ENCODE assay signal across 15 cellular contexts in the genomic region with DNA sequence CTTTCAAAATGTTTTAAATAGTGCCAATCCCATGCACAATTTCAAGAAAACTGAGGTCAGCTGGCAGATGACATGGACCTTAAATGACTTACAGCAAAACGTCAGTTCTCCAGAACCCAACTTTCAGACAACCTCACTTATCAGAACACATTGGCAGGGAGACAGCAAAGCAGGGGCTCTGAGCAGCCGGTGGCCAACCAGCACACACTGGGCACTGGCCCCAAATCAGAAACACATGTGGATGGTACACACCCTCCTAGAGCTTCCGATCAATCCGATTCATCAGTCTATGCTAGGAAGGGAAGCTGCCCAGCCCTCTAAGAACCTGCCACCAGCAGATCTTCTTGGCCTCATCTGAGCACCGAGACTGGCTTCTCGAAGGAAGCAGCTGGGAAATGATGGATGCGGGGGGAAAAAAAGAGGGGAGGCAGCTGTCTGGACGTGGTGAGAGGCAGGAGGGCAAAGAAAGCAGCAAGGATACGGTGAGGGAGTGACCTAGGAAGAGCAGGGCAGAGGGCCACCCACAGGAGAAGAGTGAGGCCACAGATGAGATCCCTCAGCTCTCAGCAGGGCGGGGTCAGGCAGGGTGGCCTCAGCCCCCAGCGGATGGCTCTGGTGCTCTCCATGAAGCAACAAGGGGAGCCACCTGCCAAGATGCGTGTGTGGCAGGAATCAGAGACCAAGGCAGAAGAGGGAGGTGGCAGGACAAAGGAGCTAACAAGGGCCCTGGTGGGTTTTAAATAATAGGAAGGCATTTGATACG. TPM values are rescaled to one million over a fixed set of nuclear protein-coding genes. Genes with fewer than 3 reads are reported as not detected.
DNase-seq lines count a peak whose midpoint lies in the region; ATAC-seq and TF ChIP-seq lines count a peak whose summit lies in the region.
"Had no signal": no experiment of that assay in that cellular context is flagged by ENCODE, and none has a peak within 500 bp of the region (broad histone marks: within the 10 kb centered on the region; RNA-seq: fewer than 3 reads in every experiment).

No MANE protein-coding gene starts in this region.

- in situ Hi-C loops in ACHN (cut with HindIII; ENCODE audit: low pct_ligation_motif_present, low pct_unique_long_range_greater_than_20kb, low sequenced_read_pairs) = no loop called here

- H3K4me3 Mint-ChIP-seq in activated naive CD8-positive, alpha-beta T cell treated with anti-CD3 and anti-CD28 coated beads, Interleukin-2, amount 10 ng/mL, durations not matched to agents 7 days and 5 days = no peak overlapping the region
- H3K4me3 Mint-ChIP-seq in naive B cell = peak overlapping the region in 2 of 8 donors; percentile 25 to 35

- peak; percentile 11 for DNase-seq in DMS 273 (lab: John Stamatoyannopoulos, UW; ENCODE audit: unreplicated experiment)
- no peak for DNase-seq in DMS 273 treated with DMSO at 0.1 percent for 48 hours (lab: John Stamatoyannopoulos, UW)
- peak; percentile 76 for DNase-seq in GM03348 (ENCODE audit: low spot score)
- DNase-seq in activated naive CD8-positive, alpha-beta T cell treated with anti-CD3 and anti-CD28 coated beads, Interleukin-2, amount 10 ng/mL, durations not matched to agents 7 days and 5 days = no peak
- DNase-seq in naive B cell = no peak
- DNase-seq in uterus = no peak
- DNase-seq in NCI-H1105 treated with DMSO at 0.1 percent for 48 hours (lab: John Stamatoyannopoulos, UW) = no peak
- no peak for DNase-seq in ACHN
- DNase-seq: amygdala, mammary epithelial cell, NCI-H748 treated with DMSO at 0.1 percent for 48 hours, pancreas, T1000 had no signal

- H3K27me3 Mint-ChIP-seq in activated naive CD8-positive, alpha-beta T cell treated with anti-CD3 and anti-CD28 coated beads, Interleukin-2, amount 10 ng/mL, durations not matched to agents 7 days and 5 days = no peaks in the 10 kb centered on the region
- no peaks in the 10 kb centered on the region for H3K27me3 Mint-ChIP-seq in naive B cell

- H3K4me1 Mint-ChIP-seq in activated naive CD8-positive, alpha-beta T cell treated with anti-CD3 and anti-CD28 coated beads, Interleukin-2, amount 10 ng/mL, durations not matched to agents 7 days and 5 days = peaks cover 24% of the 10 kb centered on the region
- H3K4me1 Mint-ChIP-seq in naive B cell = peaks cover 48 to 77% (median 63%) of the 10 kb centered on the region in 3 donors

- H3K27me3 ChIP-seq in uterus = no peaks in the 10 kb centered on the region
- H3K27me3 ChIP-seq: pancreas had no signal

- intact Hi-C loops in uterus (cut with DNase I; ENCODE audit: low total_unique reads) = no loop called here

- H3K27ac Mint-ChIP-seq in activated naive CD8-positive, alpha-beta T cell treated with anti-CD3 and anti-CD28 coated beads, Interleukin-2, amount 10 ng/mL, durations not matched to agents 7 days and 5 days = peak overlapping the region; percentile 23
- H3K27ac Mint-ChIP-seq in naive B cell = peak overlapping the region; percentile 31 to 96 (median 92)

- peaks cover 3% of the 10 kb centered on the region for H3K36me3 Mint-ChIP-seq in activated naive CD8-positive, alpha-beta T cell treated with anti-CD3 and anti-CD28 coated beads, Interleukin-2, amount 10 ng/mL, durations not matched to agents 7 days and 5 days
- H3K36me3 Mint-ChIP-seq in naive B cell = no peaks in the 10 kb centered on the region

- TF ChIP-seq POLR2A in uterus (IDR thresholded peaks at IDR 0.05) = no peak

- H3K4me3 ChIP-seq in uterus = no peak overlapping the region
- H3K4me3 ChIP-seq: pancreas had no signal

- H3K9me3 ChIP-seq in uterus = no peaks in the 10 kb centered on the region
- H3K9me3 ChIP-seq: pancreas had no signal

- no peak for TF ChIP-seq CTCF in uterus (IDR thresholded peaks at IDR 0.05)

- H3K4me1 ChIP-seq in uterus = no peaks in the 10 kb centered on the region

- no peak for ATAC-seq in activated naive CD8-positive, alpha-beta T cell treated with anti-CD3 and anti-CD28 coated beads, Interleukin-2, amount 10 ng/mL, durations not matched to agents 7 days and 5 days (ENCODE audit: low read depth)
- no peak for ATAC-seq in naive B cell (ENCODE audit: low read depth in 2 of 2)

- no peaks in the 10 kb centered on the region for H3K9me3 Mint-ChIP-seq in activated naive CD8-positive, alpha-beta T cell treated with anti-CD3 and anti-CD28 coated beads, Interleukin-2, amount 10 ng/mL, durations not matched to agents 7 days and 5 days
- no peaks in the 10 kb centered on the region for H3K9me3 Mint-ChIP-seq in naive B cell

- POLR2A ChIA-PET in activated naive CD8-positive, alpha-beta T cell treated with anti-CD3 and anti-CD28 coated beads, Interleukin-2, amount 10 ng/mL, durations not matched to agents 7 days and 5 days (lab: Charles Lee) = no interaction called here

- no peak overlapping the region for H3K27ac ChIP-seq in uterus
- H3K27ac ChIP-seq: 22Rv1, pancreas, RWPE1 had no signal

- H3K36me3 ChIP-seq in uterus = no peaks in the 10 kb centered on the region
- H3K36me3 ChIP-seq: pancreas had no signal

RNA-seq across cellular contexts. Expression of a gene that starts 32.9 kb away (rescaled TPM):
- 10 to 100 TPM; 22.6 to 23.8 TPM for total RNA-seq in activated naive CD8-positive, alpha-beta T cell treated with anti-CD3 and anti-CD28 coated beads, Interleukin-2, amount 10 ng/mL, durations not matched to agents 7 days and 5 days
- 1 to 10 TPM; 1.3 to 4.2 (median 1.8) TPM for polyA plus RNA-seq in naive B cell (ENCODE audit: low read depth in 6 of 6)
- total RNA-seq in uterus = 10 to 100 TPM in 2 of 4 donors, 1 to 10 TPM in 2; 6.2 to 37.6 (median 10.7) TPM

Comparison
In these comparisons a context has a peak if more than half of its experiments do, and no peak if none do; other contexts are left out.
1. DNase-seq: peak in DMS 273 (single experiment) and GM03348 (single experiment); none in DMS 273 treated with DMSO at 0.1 percent for 48 hours (single experiment), activated naive CD8-positive, alpha-beta T cell treated with anti-CD3 and anti-CD28 coated beads, Interleukin-2, amount 10 ng/mL, durations not matched to agents 7 days and 5 days (single experiment), naive B cell (single experiment), uterus (0 of 2), NCI-H1105 treated with DMSO at 0.1 percent for 48 hours (single experiment) and ACHN (single experiment).